ENCODE assay signal across 8 cellular contexts in the genomic region with DNA sequence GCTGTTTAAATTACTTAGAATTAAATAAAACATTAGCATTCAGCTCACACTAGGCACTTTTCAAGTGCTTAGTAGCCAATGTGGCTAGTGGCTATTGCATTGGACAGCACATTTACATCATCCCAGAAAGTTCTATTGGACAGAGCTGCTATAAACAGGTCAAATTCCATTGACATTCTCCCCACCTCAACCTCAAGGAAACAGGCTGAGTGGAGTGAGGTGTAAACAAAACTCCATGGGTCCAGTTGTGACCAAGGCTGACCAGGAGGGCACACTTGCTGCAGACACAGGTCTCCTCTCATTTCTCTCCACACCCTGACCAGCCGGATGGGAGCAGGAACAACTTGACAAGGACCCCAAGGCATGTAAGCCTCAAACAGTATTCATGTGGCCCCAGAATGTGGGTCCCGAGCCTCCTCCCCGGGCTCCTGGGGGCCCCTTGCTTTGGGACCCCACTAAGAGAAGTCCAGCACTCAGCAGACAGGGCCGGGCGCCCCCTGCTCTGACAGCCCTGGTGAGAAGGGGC. TPM values are rescaled to one million over a fixed set of nuclear protein-coding genes. Genes with fewer than 3 reads are reported as not detected.
DNase-seq lines count a peak whose midpoint lies in the region; TF ChIP-seq lines count a peak whose summit lies in the region.

No MANE protein-coding gene starts in this region.

- H3K4me2 ChIP-seq in OCI-LY1 (ENCODE audit: low read length) (peak overlapping the region; percentile 66), neuronal stem cell (ENCODE audit: insufficient read depth, low read length, poor library complexity, severe bottlenecking) (peak overlapping the region; percentile 73)

- peak overlapping the region; percentile 26 for H2BK15ac ChIP-seq in neuronal stem cell (ENCODE audit: low read length)

- H3K4me1 Mint-ChIP-seq in Calu3 (ENCODE audit: low read depth, unreplicated experiment) = peaks cover 7% of the 10 kb centered on the region

- H3K36me3 ChIP-seq in OCI-LY1 (ENCODE audit: insufficient read depth, low read length) = no peaks in the 10 kb centered on the region
- H3K36me3 ChIP-seq in esophagus (ENCODE audit: control insufficient read depth in 2 of 2, insufficient read depth in 2 of 2, low read length in 1 of 2) = no peaks in the 10 kb centered on the region
- H3K36me3 ChIP-seq in neuronal stem cell (replicated peaks in 1 of 2; ENCODE audit: control insufficient read depth in 2 of 2, insufficient read depth in 2 of 2, low read length in 2 of 2) = no peaks in the 10 kb centered on the region

- H3K4me3 Mint-ChIP-seq in Calu3 (ENCODE audit: low read depth, unreplicated experiment) = peak overlapping the region; percentile 76

- H3K9me3 Mint-ChIP-seq in Calu3 (ENCODE audit: low read depth, unreplicated experiment) = no peaks in the 10 kb centered on the region

- H3K27ac Mint-ChIP-seq in Calu3 (ENCODE audit: unreplicated experiment) = no peak overlapping the region

- H3K4me1 ChIP-seq in OCI-LY1 (ENCODE audit: insufficient read depth, low read length, severe bottlenecking) (peaks cover 5% of the 10 kb centered on the region), esophagus (ENCODE audit: control insufficient read depth in 2 of 2, insufficient read depth in 2 of 2, low read length in 1 of 2) (no peaks in the 10 kb centered on the region), neuronal stem cell (ENCODE audit: control insufficient read depth in 2 of 2, insufficient read depth in 1 of 2, low read depth in 1 of 2, low read length in 2 of 2) (peaks cover 11 to 16% of the 10 kb centered on the region in 2 donors)

- TF ChIP-seq CTCF in Calu3 (IDR thresholded peaks at IDR 0.05; ENCODE audit: unreplicated experiment) (no peak), OCI-LY1 (IDR thresholded peaks at IDR 0.05; ENCODE audit: low read length) (no peak)

- H2BK12ac ChIP-seq in neuronal stem cell (ENCODE audit: low read length) = no peak overlapping the region

- no peak overlapping the region for H3K23ac ChIP-seq in neuronal stem cell (ENCODE audit: low read depth, low read length, poor library complexity)

- H3K9ac ChIP-seq in OCI-LY1 (ENCODE audit: low read length) (peak overlapping the region; percentile 40; the same call in 1 of the 2 replicates), neuronal stem cell (ENCODE audit: low read depth, low read length, poor library complexity) (peak overlapping the region; percentile 74)

- BruUV-seq in Calu3 (replicated peaks; lab: Mats Ljungman, UMichigan) = no TSS peak

- H3K14ac ChIP-seq in neuronal stem cell (ENCODE audit: low read length) = no peak overlapping the region

- H3F3A ChIP-seq in OCI-LY1 (ENCODE audit: insufficient read depth, low read length) = no peaks in the 10 kb centered on the region

- DNase-seq in Calu3 (peak; percentile 18), neuronal stem cell (ENCODE audit: low spot score) (no peak), COR-L47 (lab: John Stamatoyannopoulos, UW) (no peak), RPMI8226 (no peak)
- DNase-seq in stimulated activated naive CD4-positive, alpha-beta T cell (lab: John Stamatoyannopoulos, UW) = no peak
- no peak for DNase-seq in activated CD4-positive, alpha-beta T cell treated with anti-CD3 and anti-CD28 coated beads, Interleukin-2, amount 50 U/mL, for 48 hours

- H3K27ac ChIP-seq in OCI-LY1 (ENCODE audit: low read depth, low read length, poor library complexity, severe bottlenecking) (no peak overlapping the region), esophagus (ENCODE audit: low read depth in 2 of 2, low read length in 1 of 2) (no peak overlapping the region), neuronal stem cell (replicated peaks; ENCODE audit: low read length) (no peak overlapping the region)

- H2AFZ ChIP-seq in OCI-LY1 (ENCODE audit: low read length) (no peak overlapping the region), neuronal stem cell (ENCODE audit: low read length) (peak overlapping the region; percentile 100)

- H3K36me3 Mint-ChIP-seq in Calu3 (ENCODE audit: insufficient read depth, unreplicated experiment) = peaks cover 14% of the 10 kb centered on the region

- H3K27me3 Mint-ChIP-seq in Calu3 (ENCODE audit: unreplicated experiment) = peaks cover 38% of the 10 kb centered on the region

- CTCF ChIA-PET in Calu3 (lab: Charles Lee) = interaction anchor here (0.9 to 1.3 kb wide), 2 partner anchors 32 to 87 kb away, joined by 3 read pairs; a partner anchor contains a TSS

- 0% methylated on average over 5 of the region's 5 CpGs for WGBS in esophagus, 2 donors
- WGBS in neuronal stem cell (ENCODE audit: extremely low coverage in 2 of 2, insufficient read length in 2 of 2, insufficient replicate concordance in 1 of 2), 2 donors = no CpG with 5 or more reads among the region's 5 CpGs

- H3K27me3 ChIP-seq in OCI-LY1 (ENCODE audit: insufficient read depth, low read length) (peaks cover 18% of the 10 kb centered on the region), esophagus (ENCODE audit: control insufficient read depth in 1 of 2, insufficient read depth in 2 of 2, low read length in 2 of 2) (peaks cover 0 to 5% of the 10 kb centered on the region in 2 donors), neuronal stem cell (ENCODE audit: control insufficient read depth in 3 of 3, insufficient read depth in 3 of 3, low read depth in 1 of 3, low read length in 3 of 3) (peaks cover 0 to 33% (median 27%) of the 10 kb centered on the region in 3 experiments)

- H3K4me3 ChIP-seq in OCI-LY1 (ENCODE audit: low read depth, low read length, poor library complexity, severe bottlenecking) = peak overlapping the region; percentile 51
- peak overlapping the region; percentile 45 to 56 for H3K4me3 ChIP-seq in esophagus (ENCODE audit: low read depth in 1 of 2, low read length in 2 of 2)
- H3K4me3 ChIP-seq in neuronal stem cell (ENCODE audit: low read length in 2 of 2) = peak overlapping the region; percentile 66 to 86

- peaks cover 2% of the 10 kb centered on the region for H3K79me1 ChIP-seq in neuronal stem cell (ENCODE audit: low read depth, low read length)

- H4K8ac ChIP-seq in neuronal stem cell (ENCODE audit: low read depth, low read length) = peak overlapping the region; percentile 75

- H4K20me1 ChIP-seq in OCI-LY1 (ENCODE audit: insufficient read depth, low read length) = no peaks in the 10 kb centered on the region

- H3K4ac ChIP-seq in neuronal stem cell (ENCODE audit: low read length) = no peak overlapping the region

- H2AK5ac ChIP-seq in neuronal stem cell (ENCODE audit: low read depth, low read length) = peak overlapping the region; percentile 73

- peak overlapping the region; percentile 89 for H3K18ac ChIP-seq in neuronal stem cell (ENCODE audit: low read length)

- H3K79me2 ChIP-seq in OCI-LY1 (ENCODE audit: insufficient read depth, low read length) = no peaks in the 10 kb centered on the region

- peak overlapping the region; percentile 18 for H2BK120ac ChIP-seq in neuronal stem cell (ENCODE audit: low read depth, low read length)

- H4K91ac ChIP-seq in neuronal stem cell (ENCODE audit: low read depth, low read length, poor library complexity) = no peak overlapping the region

- H3K9me3 ChIP-seq in OCI-LY1 (ENCODE audit: low read length) (no peaks in the 10 kb centered on the region), esophagus (ENCODE audit: control insufficient read depth in 2 of 2, insufficient read depth in 1 of 2, low read depth in 1 of 2, low read length in 1 of 2) (no peaks in the 10 kb centered on the region), neuronal stem cell (replicated peaks in 1 of 2; ENCODE audit: control insufficient read depth in 2 of 2, insufficient read depth in 1 of 2, low read depth in 1 of 2, low read length in 2 of 2) (no peaks in the 10 kb centered on the region)

- intact Hi-C loops in Calu3 (cut with micrococcal nuclease; ENCODE audit: unreplicated experiment) = no loop called here

- H2BK5ac ChIP-seq in neuronal stem cell (ENCODE audit: low read length) = no peak overlapping the region

- H3K9me2 ChIP-seq in OCI-LY1 (ENCODE audit: low read depth, low read length) = no peaks in the 10 kb centered on the region

RNA-seq across cellular contexts. Expression of a gene that starts 0.5 kb away (rescaled TPM):
- total RNA-seq in Calu3 (2022) = 4.2 and 4.5 TPM in 2 replicates
- polyA plus RNA-seq in esophagus = under 1 TPM; 0.32 to 0.39 TPM
- polyA plus RNA-seq in neuronal stem cell (2013, experiment 1 of 2) = 2.4 TPM
- 2.6 TPM for polyA plus RNA-seq in neuronal stem cell (2013, experiment 2 of 2)

RNA-seq across cellular contexts. Expression of a gene that starts 30.0 kb away (rescaled TPM):
- 55.7 and 58.4 TPM in 2 replicates for total RNA-seq in Calu3 (2022)
- 10 to 100 TPM; 28.8 to 32.5 TPM for polyA plus RNA-seq in esophagus
- polyA plus RNA-seq in neuronal stem cell (2013, experiment 1 of 2) = 49.7 TPM
- polyA plus RNA-seq in neuronal stem cell (2013, experiment 2 of 2) = 50.2 TPM

RNA-seq across cellular contexts. Expression of a gene that starts 32.7 kb away (rescaled TPM):
- total RNA-seq in Calu3 (2022) = 184 and 193 TPM in 2 replicates
- 10 to 100 TPM; 55.4 to 66.4 TPM for polyA plus RNA-seq in esophagus
- polyA plus RNA-seq in neuronal stem cell (2013, experiment 1 of 2) = 57.3 TPM
- 54.2 TPM for polyA plus RNA-seq in neuronal stem cell (2013, experiment 2 of 2)

RNA-seq across cellular contexts. Expression of a gene that starts 48.4 kb away (rescaled TPM):
- total RNA-seq in Calu3 (2022) = 4.0 and 6.3 TPM in 2 replicates
- polyA plus RNA-seq in esophagus = under 1 TPM; 0.12 to 0.24 TPM
- 4.2 TPM for polyA plus RNA-seq in neuronal stem cell (2013, experiment 1 of 2)
- polyA plus RNA-seq in neuronal stem cell (2013, experiment 2 of 2) = 4.2 TPM
